15 cellular contexts compared by ENCODE assay signal in genomic region chr11:14445542-14446530, GRCh38. TPM values are rescaled to one million over a fixed set of nuclear protein-coding genes. Genes with fewer than 3 reads are reported as not detected.
DNase-seq lines count a peak whose midpoint lies in the region; ATAC-seq, FAIRE-seq and TF ChIP-seq lines count a peak whose summit lies in the region.
"Had no signal": no experiment of that assay in that cellular context is flagged by ENCODE, and none has a peak within 500 bp of the region (broad histone marks: within the 10 kb centered on the region; RNA-seq: fewer than 3 reads in every experiment).

No MANE protein-coding gene starts in this region.

- no peaks in the 10 kb centered on the region for H3K27me3 Mint-ChIP-seq in CD4-positive, CD25-positive, alpha-beta regulatory T cell
- no peaks in the 10 kb centered on the region for H3K27me3 Mint-ChIP-seq in activated naive CD8-positive, alpha-beta T cell
- peaks cover 2% of the 10 kb centered on the region for H3K27me3 Mint-ChIP-seq in nephron progenitor cell (ENCODE audit: low read depth, poor library complexity)
- H3K27me3 Mint-ChIP-seq: effector memory CD8-positive, alpha-beta T cell had no signal

- no peaks in the 10 kb centered on the region for H3K9me3 Mint-ChIP-seq in CD4-positive, CD25-positive, alpha-beta regulatory T cell
- H3K9me3 Mint-ChIP-seq in activated naive CD8-positive, alpha-beta T cell (ENCODE audit: low read depth) = no peaks in the 10 kb centered on the region
- no peaks in the 10 kb centered on the region for H3K9me3 Mint-ChIP-seq in nephron progenitor cell
- H3K9me3 Mint-ChIP-seq: effector memory CD8-positive, alpha-beta T cell had no signal

- H3K36me3 ChIP-seq in CD4-positive, CD25-positive, alpha-beta regulatory T cell (ENCODE audit: control insufficient read depth, insufficient read depth, low read length) = no peaks in the 10 kb centered on the region
- peaks cover 0 to 1% of the 10 kb centered on the region in 2 experiments for H3K36me3 ChIP-seq in keratinocyte (ENCODE audit: control insufficient read depth in 2 of 2, extremely low read depth in 1 of 2, insufficient read depth in 2 of 2, low read length in 2 of 2)

- FAIRE-seq in keratinocyte (lab: Jason Lieb, UNC) = no peak

- H3K27me3 ChIP-seq in CD4-positive, CD25-positive, alpha-beta regulatory T cell (ENCODE audit: control insufficient read depth, insufficient read depth, low read length) = no peaks in the 10 kb centered on the region
- no peaks in the 10 kb centered on the region for H3K27me3 ChIP-seq in keratinocyte (ENCODE audit: control insufficient read depth, extremely low read depth, insufficient read depth, low read length)
- H3K27me3 ChIP-seq: neutrophil, testis had no signal

- peak overlapping the region in 2 of 3 donors; percentile 7 to 34 for H3K27ac Mint-ChIP-seq in CD4-positive, CD25-positive, alpha-beta regulatory T cell
- peak overlapping the region; percentile 52 for H3K27ac Mint-ChIP-seq in activated naive CD8-positive, alpha-beta T cell
- no peak overlapping the region for H3K27ac Mint-ChIP-seq in nephron progenitor cell

- no peak overlapping the region for H3K4me3 ChIP-seq in CD4-positive, CD25-positive, alpha-beta regulatory T cell (ENCODE audit: low read depth, low read length)
- no peak overlapping the region for H3K4me3 ChIP-seq in keratinocyte (ENCODE audit: control insufficient read depth in 2 of 3, extremely low read depth in 1 of 3, insufficient read depth in 2 of 3, low read depth in 1 of 3, low read length in 3 of 3)
- H3K4me3 ChIP-seq: testis had no signal

- H3K4me3 Mint-ChIP-seq in CD4-positive, CD25-positive, alpha-beta regulatory T cell = peak overlapping the region in 1 of 4 donors; percentile 15
- H3K4me3 Mint-ChIP-seq in activated naive CD8-positive, alpha-beta T cell = peak overlapping the region; percentile 54
- no peak overlapping the region for H3K4me3 Mint-ChIP-seq in nephron progenitor cell
- H3K4me3 Mint-ChIP-seq: effector memory CD8-positive, alpha-beta T cell had no signal

- peak overlapping the region; percentile 18 for H3K9ac ChIP-seq in keratinocyte (ENCODE audit: control insufficient read depth, extremely low read depth, insufficient read depth, low read length)

- DNase-seq in CD4-positive, CD25-positive, alpha-beta regulatory T cell = no peak
- DNase-seq in HS-5 (ENCODE audit: low read depth) (peak; percentile 51), keratinocyte (ENCODE audit: low read depth, low spot score) (no peak), anterior cingulate cortex (lab: John Stamatoyannopoulos, UW) (no peak), nephron progenitor cell (no peak)
- DNase-seq in activated naive CD4-positive, alpha-beta T cell (lab: John Stamatoyannopoulos, UW) = no peak
- DNase-seq: effector memory CD8-positive, alpha-beta T cell; head of caudate nucleus; NCI-H1417 treated with DMSO at 0.1 percent for 48 hours; NCI-H69; SIG-M5; testis had no signal

- no peaks in the 10 kb centered on the region for H3K9me3 ChIP-seq in CD4-positive, CD25-positive, alpha-beta regulatory T cell (ENCODE audit: control insufficient read depth in 2 of 2, low read length in 2 of 2)
- H3K9me3 ChIP-seq in keratinocyte (ENCODE audit: control insufficient read depth, low read depth, low read length) = no peaks in the 10 kb centered on the region
- H3K9me3 ChIP-seq: neutrophil, testis had no signal

- H3K4me1 ChIP-seq in CD4-positive, CD25-positive, alpha-beta regulatory T cell (ENCODE audit: control insufficient read depth, insufficient read depth, low read length, poor library complexity, severe bottlenecking) = peaks cover 8% of the 10 kb centered on the region
- peaks cover 52% of the 10 kb centered on the region for H3K4me1 ChIP-seq in keratinocyte (ENCODE audit: control insufficient read depth, extremely low read depth, insufficient read depth, low read length)
- H3K4me1 ChIP-seq: testis had no signal

- H3K27ac ChIP-seq in CD4-positive, CD25-positive, alpha-beta regulatory T cell (ENCODE audit: insufficient read depth, low read length, poor library complexity, severe bottlenecking) = no peak overlapping the region
- peak overlapping the region; percentile 77 for H3K27ac ChIP-seq in keratinocyte (ENCODE audit: control insufficient read depth, insufficient read depth, low read length)
- H3K27ac ChIP-seq: neutrophil, testis had no signal

- ATAC-seq in CD4-positive, CD25-positive, alpha-beta regulatory T cell (ENCODE audit: low read depth in 2 of 2) = no peak
- ATAC-seq in GM18519 (IDR thresholded peaks at IDR 0.05; ENCODE audit: low FRiP score, unreplicated experiment) = no peak
- ATAC-seq: effector memory CD8-positive, alpha-beta T cell had no signal

- peak overlapping the region; percentile 22 for H3K4me2 ChIP-seq in keratinocyte (ENCODE audit: control insufficient read depth, extremely low read depth, insufficient read depth, low read depth, low read length)

- no peaks in the 10 kb centered on the region for H3K9me1 ChIP-seq in keratinocyte (ENCODE audit: control insufficient read depth, extremely low read depth, insufficient read depth, low read length)

- dilution Hi-C loops in keratinocyte (cut with MboI; ENCODE audit: extremely low pct_ligation_motif_present, low sequenced_read_pairs) = no loop called here

- peaks cover 13% of the 10 kb centered on the region for H3K36me3 Mint-ChIP-seq in CD4-positive, CD25-positive, alpha-beta regulatory T cell
- H3K36me3 Mint-ChIP-seq in activated naive CD8-positive, alpha-beta T cell = peaks cover 9% of the 10 kb centered on the region
- peaks cover 6% of the 10 kb centered on the region for H3K36me3 Mint-ChIP-seq in nephron progenitor cell (ENCODE audit: low read depth)

- peaks cover 11 to 30% (median 25%) of the 10 kb centered on the region in 4 donors for H3K4me1 Mint-ChIP-seq in CD4-positive, CD25-positive, alpha-beta regulatory T cell
- peaks cover 38% of the 10 kb centered on the region for H3K4me1 Mint-ChIP-seq in activated naive CD8-positive, alpha-beta T cell (ENCODE audit: low read depth)
- H3K4me1 Mint-ChIP-seq in nephron progenitor cell = no peaks in the 10 kb centered on the region

- TF ChIP-seq CTCF in keratinocyte (optimal IDR thresholded peaks at IDR 0.05 in 1 of 3, IDR thresholded peaks at IDR 0.05 in 1 of 3, conservative IDR thresholded peaks at IDR 0.05 in 1 of 3; ENCODE audit: extremely low read depth in 1 of 3, insufficient read depth in 2 of 3, low read length in 3 of 3) (no peak), nephron progenitor cell (IDR thresholded peaks at IDR 0.05) (no peak)

- H3K79me2 ChIP-seq in keratinocyte (ENCODE audit: control insufficient read depth, insufficient read depth, low read length) = no peaks in the 10 kb centered on the region

- no peaks in the 10 kb centered on the region for H4K20me1 ChIP-seq in keratinocyte (ENCODE audit: control insufficient read depth, extremely low read depth, insufficient read depth, low read length)

- no peak overlapping the region for H2AFZ ChIP-seq in keratinocyte (ENCODE audit: control insufficient read depth, low read length)

RNA-seq across cellular contexts. Expression of gene COPB1, which starts 53.8 kb away (rescaled TPM):
- total RNA-seq in CD4-positive, CD25-positive, alpha-beta regulatory T cell = 66.1 TPM
- 10 to 100 TPM; 70.3 to 94.9 (median 80.4) TPM for polyA plus RNA-seq in CD4-positive, CD25-positive, alpha-beta regulatory T cell
- 121 to 169 TPM (median 126 TPM) in 3 replicates for polyA plus RNA-seq in keratinocyte
- 50.7 TPM for polyA plus RNA-seq in keratinocyte (2011; ENCODE audit: low read depth)
- polyA plus RNA-seq in keratinocyte (2011; cell fraction: cytosol; rRNA removed) = 49.5 and 112 TPM in 2 replicates
- 169 and 215 TPM in 2 replicates for polyA plus RNA-seq in keratinocyte (2011; cell fraction: nucleus; rRNA removed)
- 68.1 and 106 TPM in 2 replicates for polyA plus RNA-seq in keratinocyte (2012; ENCODE audit: low replicate concordance)
- 52.8 to 139 TPM (median 82.5 TPM) in 3 replicates for polyA minus RNA-seq in keratinocyte
- polyA minus RNA-seq in keratinocyte (2011; cell fraction: cytosol; rRNA and poly(A)+ RNA removed) = 88.4 TPM
- 118 and 194 TPM in 2 replicates for polyA minus RNA-seq in keratinocyte (2011; cell fraction: nucleus; rRNA and poly(A)+ RNA removed)
